Comparison of ENCODE assay signal across 27 cellular contexts in the genomic region with DNA sequence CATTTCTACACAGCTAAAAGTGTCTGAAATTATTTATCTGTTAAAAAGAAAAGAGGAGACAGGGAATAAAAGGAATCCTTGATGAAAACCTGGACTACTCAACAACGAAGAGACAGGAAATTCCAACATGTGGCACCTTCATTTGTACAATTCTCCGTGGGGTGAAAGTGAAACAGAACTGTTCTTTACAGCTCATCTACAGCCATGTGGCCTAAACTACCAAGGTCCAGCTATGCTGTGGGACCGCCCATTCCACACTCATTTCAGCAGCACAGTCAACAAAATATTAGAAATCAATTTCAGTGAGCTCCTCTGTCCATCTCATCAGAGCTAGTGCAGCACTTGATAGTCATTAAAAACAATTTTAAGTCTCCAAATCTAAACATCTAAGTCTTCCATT. TPM values are rescaled to one million over a fixed set of nuclear protein-coding genes. Genes with fewer than 3 reads are reported as not detected.
A peak's percentile ranks its signal among the peaks of the same experiment; 100 is the strongest.
DNase-seq lines count a peak whose midpoint lies in the region; ATAC-seq and TF ChIP-seq lines count a peak whose summit lies in the region.
"Had no signal": no experiment of that assay in that cellular context is flagged by ENCODE, and none has a peak within 500 bp of the region (broad histone marks: within the 10 kb centered on the region; RNA-seq: fewer than 3 reads in every experiment).

No MANE protein-coding gene starts in this region.

- intact Hi-C loops in activated naive CD4-positive, alpha-beta T cell treated with anti-CD3 and anti-CD28 coated beads for 36 hours (cut with micrococcal nuclease) = no loop called here
- intact Hi-C loops in uterus (cut with DNase I; ENCODE audit: low total_unique reads) = no loop called here

- H3K4me1 Mint-ChIP-seq in activated naive CD4-positive, alpha-beta T cell treated with anti-CD3 and anti-CD28 coated beads for 36 hours (ENCODE audit: low read depth) = peaks cover 24% of the 10 kb centered on the region

- ATAC-seq in activated naive CD4-positive, alpha-beta T cell treated with anti-CD3 and anti-CD28 coated beads, Interleukin-2, amount 50 U/mL, for 72 hours = no peak
- ATAC-seq: A549 had no signal

- no peak for DNase-seq in activated naive CD4-positive, alpha-beta T cell treated with anti-CD3 and anti-CD28 coated beads for 36 hours
- no peak for DNase-seq in activated naive CD4-positive, alpha-beta T cell treated with anti-CD3 and anti-CD28 coated beads, Interleukin-2, amount 50 U/mL, for 72 hours (ENCODE audit: low spot score in 2 of 2)
- DNase-seq in adipocyte (ENCODE audit: low read depth) (no peak), kidney tubule cell (ENCODE audit: low spot score) (peak; percentile 2), uterus (no peak), nucleus accumbens (lab: John Stamatoyannopoulos, UW) (no peak), NCI-H446 (lab: John Stamatoyannopoulos, UW) (no peak), D341Med (ENCODE audit: low spot score) (no peak)
- DNase-seq: activated CD4-positive, alpha-beta T cell treated with anti-CD3 and anti-CD28 coated beads, Interleukin-2, amount 50 U/mL, for 4 hours; activated gamma-delta T cell; anterior cingulate cortex; DMS53; glutamatergic neuron; Kasumi-1; NCI-H1048; NCI-H1694 treated with DMSO at 0.1 percent for 48 hours; NCI-H774; RPMI8226; stimulated activated CD8-positive, alpha-beta memory T cell treated with anti-CD3 and anti-CD28 coated beads, Interleukin-4, amount 100 ng/mL, for 48 hours; T-helper 2 cell; WERI-Rb-1 had no signal

- H3K27me3 Mint-ChIP-seq in activated naive CD4-positive, alpha-beta T cell treated with anti-CD3 and anti-CD28 coated beads for 36 hours (ENCODE audit: low read depth) = no peaks in the 10 kb centered on the region

- no peaks in the 10 kb centered on the region for H3K9me3 Mint-ChIP-seq in activated naive CD4-positive, alpha-beta T cell treated with anti-CD3 and anti-CD28 coated beads for 36 hours
- H3K9me3 Mint-ChIP-seq in activated naive CD4-positive, alpha-beta T cell treated with anti-CD3 and anti-CD28 coated beads, Interleukin-2, amount 50 U/mL, for 72 hours = no peaks in the 10 kb centered on the region

- H3K4me3 ChIP-seq in adipocyte (ENCODE audit: low read length) = no peak overlapping the region
- H3K4me3 ChIP-seq in uterus = no peak overlapping the region
- H3K4me3 ChIP-seq: A549, cardiac muscle cell, prostate gland, tibial nerve had no signal

- H3K9ac ChIP-seq in adipocyte (ENCODE audit: low read length) = peak overlapping the region; percentile 15

- peak overlapping the region; percentile 39 to 53 for H3K27ac ChIP-seq in uterus
- H3K27ac ChIP-seq: A549, cardiac muscle cell, HL-60, neutrophil, prostate gland, tibial nerve, WERI-Rb-1 had no signal

- peaks cover 70% of the 10 kb centered on the region for H3K36me3 Mint-ChIP-seq in activated naive CD4-positive, alpha-beta T cell treated with anti-CD3 and anti-CD28 coated beads for 36 hours (ENCODE audit: low read depth)
- H3K36me3 Mint-ChIP-seq in activated naive CD4-positive, alpha-beta T cell treated with anti-CD3 and anti-CD28 coated beads, Interleukin-2, amount 50 U/mL, for 72 hours = peaks cover 31 to 71% of the 10 kb centered on the region in 2 donors

- no peak overlapping the region for H3K4me3 Mint-ChIP-seq in activated naive CD4-positive, alpha-beta T cell treated with anti-CD3 and anti-CD28 coated beads for 36 hours

- H3K27ac Mint-ChIP-seq in activated naive CD4-positive, alpha-beta T cell treated with anti-CD3 and anti-CD28 coated beads for 36 hours = peak overlapping the region; percentile 59
- no peak overlapping the region for H3K27ac Mint-ChIP-seq in activated naive CD4-positive, alpha-beta T cell treated with anti-CD3 and anti-CD28 coated beads, Interleukin-2, amount 50 U/mL, for 72 hours

- TF ChIP-seq POLR2A in uterus (IDR thresholded peaks at IDR 0.05) = no peak

- H3K36me3 ChIP-seq in adipocyte (ENCODE audit: control insufficient read depth, insufficient read depth, low read length, severe bottlenecking) = peaks cover 98% of the 10 kb centered on the region
- H3K36me3 ChIP-seq in uterus = no peaks in the 10 kb centered on the region

- CTCF ChIA-PET in activated naive CD4-positive, alpha-beta T cell treated with anti-CD3 and anti-CD28 coated beads for 36 hours (lab: Charles Lee) = interaction anchor here (0.6 to 2.5 kb wide), 3 partner anchors 16 to 258 kb away, joined by 3 to 9 read pairs (median 3); no protein-coding TSS in a partner anchor

- H3K4me1 ChIP-seq in adipocyte (ENCODE audit: control insufficient read depth, insufficient read depth, low read length) = peaks cover 21% of the 10 kb centered on the region
- H3K4me1 ChIP-seq in uterus = no peaks in the 10 kb centered on the region
- H3K4me1 ChIP-seq: tibial nerve had no signal

- no peaks in the 10 kb centered on the region for H3K9me3 ChIP-seq in adipocyte (ENCODE audit: control insufficient read depth, low read length)
- no peaks in the 10 kb centered on the region for H3K9me3 ChIP-seq in uterus
- H3K9me3 ChIP-seq: A549, neutrophil, prostate gland, tibial nerve had no signal

- H3K27me3 ChIP-seq in adipocyte (replicated peaks; ENCODE audit: control insufficient read depth, insufficient read depth, low read length) (no peaks in the 10 kb centered on the region), uterus (no peaks in the 10 kb centered on the region)
- H3K27me3 ChIP-seq: cardiac muscle cell, neutrophil, tibial nerve had no signal

- no peak for TF ChIP-seq CTCF in uterus (IDR thresholded peaks at IDR 0.05)

RNA-seq across cellular contexts. Expression of a gene that starts 44.0 kb away (rescaled TPM):
- 100 to 1,000 TPM; 165 to 169 TPM for total RNA-seq in activated naive CD4-positive, alpha-beta T cell treated with anti-CD3 and anti-CD28 coated beads for 36 hours
- 100 to 1,000 TPM; 156 to 199 TPM for total RNA-seq in activated naive CD4-positive, alpha-beta T cell treated with anti-CD3 and anti-CD28 coated beads, Interleukin-2, amount 50 U/mL, for 72 hours
- 100 to 1,000 TPM in 3 of 4 donors, 10 to 100 TPM in 1; 50.0 to 161 (median 105) TPM for total RNA-seq in uterus
